16 cellular contexts compared by ENCODE assay signal in genomic region chr3:123749716-123750115, GRCh38.
DNase-seq lines count a peak whose midpoint lies in the region; ATAC-seq, FAIRE-seq and TF ChIP-seq lines count a peak whose summit lies in the region.
"Had no signal": no experiment of that assay in that cellular context is flagged by ENCODE, and none has a peak within 500 bp of the region (broad histone marks: within the 10 kb centered on the region; RNA-seq: fewer than 3 reads in every experiment).

No MANE protein-coding gene starts in this region.

- H3K36me3 ChIP-seq in right atrium auricular region (no peaks in the 10 kb centered on the region), astrocyte (ENCODE audit: insufficient read depth, low read length) (no peaks in the 10 kb centered on the region), aorta (ENCODE audit: control insufficient read depth in 1 of 2, insufficient read depth in 2 of 2, low read length in 1 of 2) (no peaks in the 10 kb centered on the region), H7 (replicated peaks; ENCODE audit: control insufficient read depth, insufficient read depth, low read length) (no peaks in the 10 kb centered on the region)
- H3K36me3 ChIP-seq: BE2C, heart right ventricle had no signal

- intact Hi-C loops in left ventricle myocardium superior (cut with micrococcal nuclease) (no loop called here), aorta (cut with DNase I) (loop anchor here in 1 of 2 donors (10.0 kb wide), 1 partner anchor 235 kb away; no protein-coding TSS in a partner anchor)

- H3K4me2 ChIP-seq in astrocyte (ENCODE audit: low read length) = peak overlapping the region; percentile 16

- no peak overlapping the region for H3K4me3 ChIP-seq in right atrium auricular region
- no peak overlapping the region for H3K4me3 ChIP-seq in astrocyte (ENCODE audit: insufficient read depth, low read depth, low read length)
- H3K4me3 ChIP-seq in aorta (ENCODE audit: low read length in 2 of 2) = no peak overlapping the region
- H3K4me3 ChIP-seq in H7 (ENCODE audit: insufficient read depth, low read depth, low read length) = no peak overlapping the region
- H3K4me3 ChIP-seq: heart right ventricle had no signal

- peak overlapping the region; percentile 84 for H3K27ac Mint-ChIP-seq in astrocyte (ENCODE audit: unreplicated experiment)
- H3K27ac Mint-ChIP-seq: naive thymus-derived CD8-positive, alpha-beta T cell had no signal

- H3K4me1 Mint-ChIP-seq in astrocyte (ENCODE audit: low read depth, unreplicated experiment) = peaks cover 33% of the 10 kb centered on the region
- H3K4me1 Mint-ChIP-seq: naive thymus-derived CD8-positive, alpha-beta T cell had no signal

- no peaks in the 10 kb centered on the region for H3K9me3 Mint-ChIP-seq in astrocyte (ENCODE audit: unreplicated experiment)
- H3K9me3 Mint-ChIP-seq: naive thymus-derived CD8-positive, alpha-beta T cell had no signal

- H3K27me3 ChIP-seq in right atrium auricular region (no peaks in the 10 kb centered on the region), astrocyte (ENCODE audit: insufficient read depth, low read length) (no peaks in the 10 kb centered on the region), aorta (ENCODE audit: control insufficient read depth in 1 of 2, insufficient read depth in 2 of 2, low read length in 1 of 2) (no peaks in the 10 kb centered on the region), H7 (ENCODE audit: control insufficient read depth, insufficient read depth, low read length) (no peaks in the 10 kb centered on the region)
- H3K27me3 ChIP-seq: BE2C, heart right ventricle had no signal

- no peaks in the 10 kb centered on the region for H3K9me3 ChIP-seq in right atrium auricular region
- H3K9me3 ChIP-seq in astrocyte (ENCODE audit: insufficient read depth, low read depth, low read length) = no peaks in the 10 kb centered on the region
- no peaks in the 10 kb centered on the region for H3K9me3 ChIP-seq in aorta (ENCODE audit: control insufficient read depth, low read length)
- H3K9me3 ChIP-seq: BE2C, heart right ventricle had no signal

- no peak overlapping the region for H3K9ac ChIP-seq in astrocyte (ENCODE audit: low read length)

- no peak overlapping the region for H2AFZ ChIP-seq in astrocyte (ENCODE audit: low read depth, low read length)

- ATAC-seq in left ventricle myocardium superior (peak; percentile 16), aorta (ENCODE audit: low FRiP score) (peak; percentile 54)
- ATAC-seq: naive thymus-derived CD8-positive, alpha-beta T cell had no signal

- no peaks in the 10 kb centered on the region for H3K79me2 ChIP-seq in astrocyte (ENCODE audit: insufficient read depth, low read length)

- no peak overlapping the region for H3K4me3 Mint-ChIP-seq in astrocyte (ENCODE audit: unreplicated experiment)
- H3K4me3 Mint-ChIP-seq: naive thymus-derived CD8-positive, alpha-beta T cell had no signal

- H3K4me1 ChIP-seq in right atrium auricular region = peaks cover 0 to 6% of the 10 kb centered on the region in 2 donors
- H3K4me1 ChIP-seq in astrocyte (ENCODE audit: insufficient read depth, low read length) = peaks cover 26% of the 10 kb centered on the region
- peaks cover 0 to 3% of the 10 kb centered on the region in 2 donors for H3K4me1 ChIP-seq in aorta (ENCODE audit: control insufficient read depth in 1 of 2, insufficient read depth in 2 of 2, low read length in 2 of 2)
- H3K4me1 ChIP-seq: BE2C had no signal

- H3K27ac ChIP-seq in right atrium auricular region (no peak overlapping the region), astrocyte (ENCODE audit: low read depth, low read length) (peak overlapping the region; percentile 81), aorta (ENCODE audit: low read depth in 1 of 2, low read length in 2 of 2) (peak overlapping the region; percentile 51 to 98)

- H3K36me3 Mint-ChIP-seq in astrocyte (ENCODE audit: low read depth, unreplicated experiment) = peaks cover 11% of the 10 kb centered on the region
- H3K36me3 Mint-ChIP-seq: naive thymus-derived CD8-positive, alpha-beta T cell had no signal

- DNase-seq in left ventricle myocardium superior (no peak), right atrium auricular region (ENCODE audit: low spot score) (no peak), astrocyte (ENCODE audit: low read depth) (peak; percentile 93), kidney glomerular epithelial cell (lab: John Stamatoyannopoulos, UW) (peak; percentile 82), aorta (peak in 1 of 2 donors; percentile 67), germinal center (ENCODE audit: low spot score) (no peak), NCI-H2196 treated with DMSO at 0.1 percent for 48 hours (lab: John Stamatoyannopoulos, UW; ENCODE audit: unreplicated experiment) (no peak), H7 (no peak)
- DNase-seq: activated CD4-positive, alpha-beta T cell treated with anti-CD3 and anti-CD28 coated beads, Interleukin-2, amount 50 U/mL, for 4 hours; amygdala; BE2C; heart right ventricle; naive thymus-derived CD8-positive, alpha-beta T cell; NCI-H1417; stimulated activated CD4-positive, alpha-beta T cell treated with anti-CD3 and anti-CD28 coated beads, Interleukin-4, amount 100 ng/mL, for 1 hour had no signal

- H3K27me3 Mint-ChIP-seq in astrocyte (ENCODE audit: low read depth, unreplicated experiment) = peaks cover 3% of the 10 kb centered on the region

- H4K20me1 ChIP-seq in astrocyte (ENCODE audit: insufficient read depth, low read length) = no peaks in the 10 kb centered on the region

- FAIRE-seq in astrocyte (lab: Jason Lieb, UNC) = peak; percentile 96
- FAIRE-seq: GM12891 had no signal

- TF ChIP-seq CTCF in right atrium auricular region (IDR thresholded peaks at IDR 0.05) (no peak), astrocyte (IDR thresholded peaks at IDR 0.05; ENCODE audit: insufficient read depth, low read depth, low read length) (no peak)

Comparison
In these comparisons a context has a peak if more than half of its experiments do, and no peak if none do; other contexts are left out.
1. DNase-seq: peak in astrocyte (single experiment) and kidney glomerular epithelial cell (single experiment); none in left ventricle myocardium superior (single experiment), right atrium auricular region (single experiment), germinal center (single experiment), NCI-H2196 treated with DMSO at 0.1 percent for 48 hours (single experiment) and H7 (single experiment).
2. H3K27ac ChIP-seq: peak in astrocyte (single experiment) and aorta (2 of 2); none in right atrium auricular region (0 of 2).